Comparison of ENCODE assay signal across 8 cellular contexts in the genomic region with DNA sequence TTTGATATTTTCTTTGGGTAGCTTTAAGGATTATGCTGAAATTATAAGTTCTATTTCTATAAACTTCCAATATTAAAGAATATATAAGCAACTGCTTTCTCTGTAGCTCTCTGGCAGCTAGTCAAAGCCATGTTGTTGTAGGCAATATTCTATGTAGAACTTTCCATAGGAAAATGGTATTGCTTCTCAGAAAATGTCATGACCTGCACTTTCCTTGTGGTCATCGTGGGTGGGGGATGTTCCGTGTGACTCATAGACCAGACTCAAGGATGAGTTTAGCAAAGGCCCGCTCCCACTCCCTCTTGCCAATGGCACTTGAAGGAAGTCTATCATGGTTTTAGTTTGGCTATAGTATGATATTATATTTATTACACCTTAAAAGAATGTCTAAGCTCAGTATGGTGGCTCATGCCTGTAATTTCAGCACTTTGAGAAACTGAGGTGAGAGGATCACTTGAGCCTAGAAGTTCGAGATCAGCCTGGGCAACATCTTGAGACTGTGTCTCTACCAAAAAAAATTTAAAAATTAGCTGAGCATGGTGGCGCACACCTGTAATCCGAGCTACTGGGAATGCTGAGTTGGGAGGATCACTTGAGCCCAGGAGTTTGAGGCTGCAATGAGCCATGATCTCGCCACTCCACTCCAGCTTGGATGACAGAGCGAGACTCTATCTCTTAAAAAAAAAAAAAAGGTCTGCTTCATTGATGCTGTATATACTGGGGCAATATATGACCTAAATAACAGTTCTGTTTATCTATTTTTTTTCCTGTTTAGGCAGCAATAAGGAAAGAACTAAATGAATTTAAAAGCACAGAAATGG. TPM values are rescaled to one million over a fixed set of nuclear protein-coding genes. Genes with fewer than 3 reads are reported as not detected.
DNase-seq lines count a peak whose midpoint lies in the region; ATAC-seq, FAIRE-seq and TF ChIP-seq lines count a peak whose summit lies in the region.
"Had no signal": no experiment of that assay in that cellular context is flagged by ENCODE, and none has a peak within 500 bp of the region (broad histone marks: within the 10 kb centered on the region; RNA-seq: fewer than 3 reads in every experiment).

No MANE protein-coding gene starts in this region.

- H3K27me3 ChIP-seq in psoas muscle (ENCODE audit: insufficient read depth in 3 of 3, low read length in 2 of 3) = no peaks in the 10 kb centered on the region

- no peak for ATAC-seq in psoas muscle

- no peak for TF ChIP-seq CTCF in psoas muscle (IDR thresholded peaks at IDR 0.05)

- no peak overlapping the region for H3K4me3 ChIP-seq in psoas muscle

- no peak overlapping the region for H3K27ac ChIP-seq in psoas muscle

- intact Hi-C loops in psoas muscle (cut with DNase I) = no loop called here

- no peaks in the 10 kb centered on the region for H3K4me1 ChIP-seq in psoas muscle

- no peak for TF ChIP-seq POLR2A in GM12891 (IDR thresholded peaks at IDR 0.05; ENCODE audit: low read depth, low read length)

- DNase-seq in M059J (ENCODE audit: low read depth) (peak; percentile 66), foreskin melanocyte (peak; percentile 11), GM12891 (ENCODE audit: insufficient read length, low spot score) (no peak), psoas muscle (no peak)
- DNase-seq in activated CD8-positive, alpha-beta memory T cell treated with anti-CD3 and anti-CD28 coated beads for 48 hours (ENCODE audit: low read depth in 2 of 3, low spot score in 2 of 3) = peak; percentile 45 to 66 (median 53)
- DNase-seq in stimulated activated CD8-positive, alpha-beta memory T cell treated with anti-CD3 and anti-CD28 coated beads, Interleukin-7, amount 100 ng/mL, for 4 hours (ENCODE audit: low read depth in 2 of 2) = peak; percentile 63 to 66
- DNase-seq in NK-92 treated with Interleukin-12 subunit alpha and Interleukin-12 subunit beta, amount 100 ng/mL, for 24 hours (lab: John Stamatoyannopoulos, UW) = no peak

- 90 to 96% (median 92%) methylated on average over 8 of the region's 8 CpGs for WGBS in psoas muscle, 3 donors

- H3K36me3 ChIP-seq in psoas muscle (ENCODE audit: insufficient read depth in 1 of 2, low read depth in 1 of 2) = peaks cover 0 to 18% of the 10 kb centered on the region in 2 donors

- FAIRE-seq in GM12891 (lab: Jason Lieb, UNC) = no peak
- FAIRE-seq: TTC549 had no signal

- H3K9me3 ChIP-seq in psoas muscle = no peaks in the 10 kb centered on the region

TF ChIP-seq in GM12891, 5 proteins besides CTCF, POLR2A, EP300 and RAD21:
- TF ChIP-seq POLR2AphosphoS5 (IDR thresholded peaks at IDR 0.05; ENCODE audit: low read depth, low read length) = no peak
- no peak for TF ChIP-seq TAF1 (IDR thresholded peaks at IDR 0.05; ENCODE audit: low read depth, low read length)
- TF ChIP-seq POU2F2 (IDR thresholded peaks at IDR 0.05; ENCODE audit: low read depth, low read length) = no peak
- TF ChIP-seq PAX5 (IDR thresholded peaks at IDR 0.05; ENCODE audit: insufficient read depth, low read length, severe bottlenecking) = no peak
- no peak for TF ChIP-seq SPI1 (IDR thresholded peaks at IDR 0.05; ENCODE audit: low read depth, low read length)
TF ChIP-seq in GM12891: peak in this region for 0.

RNA-seq across cellular contexts. Expression of gene LTV1, which starts 36.6 kb away (rescaled TPM):
- total RNA-seq in M059J (2014; rRNA removed; shearing (Covaris generic)) = 27.4 and 31.0 TPM in 2 replicates
- 27.2 TPM for polyA plus RNA-seq in GM12891 (2012; ENCODE audit: low read depth, missing spikeins)
- 10 to 100 TPM; 19.1 to 36.6 (median 31.7) TPM for total RNA-seq in psoas muscle
- polyA plus RNA-seq in psoas muscle = 10 to 100 TPM; 31.8 to 57.1 (median 41.4) TPM

RNA-seq across cellular contexts. Expression of gene ZC2HC1B, which starts 57.8 kb away (rescaled TPM):
- total RNA-seq in M059J (2014; rRNA removed; shearing (Covaris generic)) = not detected in 2 replicates
- not detected for polyA plus RNA-seq in GM12891 (2012; ENCODE audit: low read depth, missing spikeins)
- total RNA-seq in psoas muscle = under 1 TPM in 1 of 4 donors, not detected in 3; 0.56 TPM
- not detected for polyA plus RNA-seq in psoas muscle

Comparison
In these comparisons a context has a peak if more than half of its experiments do, and no peak if none do; other contexts are left out.
1. DNase-seq: peak in M059J (single experiment), activated CD8-positive, alpha-beta memory T cell treated with anti-CD3 and anti-CD28 coated beads for 48 hours (3 of 3), foreskin melanocyte (single experiment) and stimulated activated CD8-positive, alpha-beta memory T cell treated with anti-CD3 and anti-CD28 coated beads, Interleukin-7, amount 100 ng/mL, for 4 hours (2 of 2); none in GM12891 (single experiment), psoas muscle (0 of 2) and NK-92 treated with Interleukin-12 subunit alpha and Interleukin-12 subunit beta, amount 100 ng/mL, for 24 hours (single experiment).